ENCODE assay signal across 1 cellular context in the genomic region with DNA sequence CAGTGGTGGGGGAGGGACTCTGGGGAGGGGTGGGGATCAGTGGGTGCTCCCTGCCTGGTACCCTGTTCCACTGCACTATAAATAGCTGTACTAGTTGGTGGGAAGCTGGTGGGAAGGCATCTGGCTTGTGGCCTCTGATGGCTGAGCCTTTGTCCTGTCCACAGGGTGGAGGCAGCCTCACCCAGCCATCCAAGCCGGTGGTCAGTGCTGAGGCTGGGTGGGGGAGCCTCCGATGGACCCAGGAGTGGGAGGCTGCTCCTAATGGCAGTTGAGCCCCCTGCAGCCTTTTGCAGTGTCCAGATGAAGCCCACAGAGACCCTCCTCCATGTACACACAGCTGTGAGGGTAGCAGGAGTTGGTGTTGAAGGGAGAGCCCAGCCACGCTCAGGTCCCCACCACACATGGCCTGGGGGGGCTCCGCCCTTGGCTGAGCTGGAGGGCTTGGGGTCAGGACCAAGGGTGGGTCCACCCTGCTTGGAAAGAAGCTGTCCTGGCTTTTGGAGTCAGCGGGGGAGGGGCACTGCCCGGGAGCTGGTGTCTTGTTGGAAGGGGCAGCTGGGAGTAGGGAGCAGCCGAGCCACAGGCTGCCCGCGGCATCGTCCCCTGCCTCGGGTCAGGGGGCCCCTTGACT.
TF ChIP-seq lines count a peak whose summit lies in the region.

No MANE protein-coding gene starts in this region.

TF ChIP-seq in SK-N-SH, 30 proteins besides CTCF, POLR2A, EP300 and RAD21:
- TF ChIP-seq RCOR1 (IDR thresholded peaks at IDR 0.05; ENCODE audit: low read length) (no peak), MEF2A (IDR thresholded peaks at IDR 0.05; ENCODE audit: borderline replicate concordance, low read depth) (no peak), NFIC (IDR thresholded peaks at IDR 0.05; ENCODE audit: borderline replicate concordance) (no peak), NRF1 (IDR thresholded peaks at IDR 0.05; ENCODE audit: low read depth, low read length) (no peak), FOXJ3 (CRISPR knock-in tag; IDR thresholded peaks at IDR 0.05) (no peak), EZH2phosphoT487 (IDR thresholded peaks at IDR 0.05; ENCODE audit: borderline replicate concordance, low read depth) (no peak), CHD2 (IDR thresholded peaks at IDR 0.05; ENCODE audit: low read length, partially characterized antibody) (no peak), JUND (IDR thresholded peaks at IDR 0.05) (no peak), SMC3 (IDR thresholded peaks at IDR 0.05; ENCODE audit: low read depth, low read length) (no peak)
